In genomic region chr2:238835726-238836301, GRCh38 we compare ENCODE assay signal across 17 cellular contexts. TPM values are rescaled to one million over a fixed set of nuclear protein-coding genes. Genes with fewer than 3 reads are reported as not detected.
DNase-seq lines count a peak whose midpoint lies in the region; ATAC-seq, FAIRE-seq and TF ChIP-seq lines count a peak whose summit lies in the region.
"Had no signal": no experiment of that assay in that cellular context is flagged by ENCODE, and none has a peak within 500 bp of the region (broad histone marks: within the 10 kb centered on the region; RNA-seq: fewer than 3 reads in every experiment).

No MANE protein-coding gene starts in this region.

- H3K9me1 ChIP-seq in K562 (ENCODE audit: control insufficient read depth, insufficient read depth, low read length): no peaks in the 10 kb centered on the region

- ATAC-seq in K562 (no peak), HG03442 (IDR thresholded peaks at IDR 0.05; ENCODE audit: unreplicated experiment) (no peak), gastroesophageal sphincter (no peak)

- H3K9me3 ChIP-seq in K562 (replicated peaks; ENCODE audit: control insufficient read depth, insufficient read depth, low read depth, low read length) (no peaks in the 10 kb centered on the region), gastroesophageal sphincter (peaks cover 0 to 7% (median 0%) of the 10 kb centered on the region in 3 donors)
- H3K9me3 ChIP-seq: BLaER1, ovary, spleen had no signal

- POLR2A ChIA-PET in K562 (lab: Yijun Ruan, JAX): interaction anchor here (0.8 kb wide), 1 partner anchor 11 kb away, joined by 4 read pairs; no protein-coding TSS in a partner anchor

- H4K20me1 ChIP-seq in K562 (replicated peaks; ENCODE audit: control insufficient read depth, insufficient read depth, low read length): no peaks in the 10 kb centered on the region
- H4K20me1 ChIP-seq: BLaER1 had no signal

- H3K4me3 ChIP-seq in AG10803 (ENCODE audit: low read length) (no peak overlapping the region), HFF-Myc (replicated peaks; ENCODE audit: low read depth, low read length) (no peak overlapping the region), K562 (no peak overlapping the region), mesendoderm (ENCODE audit: low read length) (no peak overlapping the region), gastroesophageal sphincter (no peak overlapping the region)
- H3K4me3 ChIP-seq: BLaER1, ovary, spleen, stomach had no signal

- no peak overlapping the region for H2AFZ ChIP-seq in K562 (ENCODE audit: low read depth, low read length)

- H3K4me1 ChIP-seq in K562 (replicated peaks in 1 of 2; ENCODE audit: control insufficient read depth in 2 of 2, insufficient read depth in 2 of 2, low read length in 2 of 2) (no peaks in the 10 kb centered on the region), mesendoderm (ENCODE audit: control insufficient read depth, low read depth, low read length) (no peaks in the 10 kb centered on the region), gastroesophageal sphincter (no peaks in the 10 kb centered on the region)
- H3K4me1 ChIP-seq: BLaER1, spleen, stomach had no signal

- no peaks in the 10 kb centered on the region; a peak in 1 of 5 replicates for H3K27me3 ChIP-seq in K562 (ENCODE audit: control insufficient read depth in 2 of 2, insufficient read depth in 2 of 2, low read length in 2 of 2)
- H3K27me3 ChIP-seq in mesendoderm (ENCODE audit: insufficient read depth, low read length, poor library complexity): no peaks in the 10 kb centered on the region
- no peaks in the 10 kb centered on the region for H3K27me3 ChIP-seq in gastroesophageal sphincter
- H3K27me3 ChIP-seq: BLaER1, ovary had no signal

- H3K4me2 ChIP-seq in K562 (ENCODE audit: insufficient read depth, low read length): no peak overlapping the region
- no peak overlapping the region for H3K4me2 ChIP-seq in mesendoderm (ENCODE audit: low read length)
- H3K4me2 ChIP-seq: BLaER1 had no signal

- peak; percentile 29 for TF ChIP-seq CTCF in AG10803 (conservative IDR thresholded peaks at IDR 0.05; ENCODE audit: low read length)
- TF ChIP-seq CTCF in HFF-Myc (IDR thresholded peaks at IDR 0.05; ENCODE audit: low read depth, low read length, missing control alignments): peak; percentile 42
- TF ChIP-seq CTCF in K562 (IDR thresholded peaks at IDR 0.05 in 2 of 3, conservative IDR thresholded peaks at IDR 0.05 in 1 of 3; ENCODE audit: insufficient read depth in 2 of 3, low read depth in 1 of 3, low read length in 3 of 3): peak in 2 of 3 experiments; percentile 4 to 28; a peak in 1 of 6 replicates
- no peak for TF ChIP-seq CTCF in gastroesophageal sphincter (IDR thresholded peaks at IDR 0.05)

- no peaks in the 10 kb centered on the region for H3K79me1 ChIP-seq in mesendoderm (ENCODE audit: low read length)

- H3K9ac ChIP-seq in K562 (ENCODE audit: insufficient read depth in 1 of 2, low read depth in 2 of 2, low read length in 2 of 2) (no peak overlapping the region), mesendoderm (ENCODE audit: low read length) (no peak overlapping the region)
- H3K9ac ChIP-seq: BLaER1 had no signal

- in situ Hi-C loops in K562 (cut with MboI): no loop called here

- DNase-seq in AG10803 (ENCODE audit: low read depth) (no peak), HFF-Myc (ENCODE audit: extremely low read depth, low read depth) (no peak), K562 (ENCODE audit: extremely low read depth in 1 of 4, low spot score in 3 of 4) (no peak), mesendoderm (peak; percentile 17), NCI-H128 (lab: John Stamatoyannopoulos, UW; ENCODE audit: unreplicated experiment) (no peak), NCI-H2107 treated with DMSO at 0.1 percent for 48 hours (lab: John Stamatoyannopoulos, UW; ENCODE audit: unreplicated experiment) (no peak)
- DNase-seq: activated effector memory CD4-positive, alpha-beta T cell treated with anti-CD3 and anti-CD28 coated beads, Interleukin-2, amount 50 U/mL, for 16 hours; DMS79; NCI-H446 treated with DMSO at 0.1 percent for 48 hours; ovary; spleen; stomach had no signal

- H3K79me2 ChIP-seq in K562 (ENCODE audit: control insufficient read depth, insufficient read depth, low read length) (no peaks in the 10 kb centered on the region), mesendoderm (ENCODE audit: control insufficient read depth, insufficient read depth, low read length) (no peaks in the 10 kb centered on the region)

- H3K23ac ChIP-seq in mesendoderm (ENCODE audit: low read length): no peak overlapping the region

- H3K18ac ChIP-seq in mesendoderm (ENCODE audit: low read length): no peak overlapping the region

- TF ChIP-seq RAD21 in K562 (CRISPR knock-in tag; conservative IDR thresholded peaks at IDR 0.05 in 1 of 2, IDR thresholded peaks at IDR 0.05 in 1 of 2): no peak

- intact Hi-C loops in K562 (cut with micrococcal nuclease): no loop called here

- CTCF ChIA-PET in K562 (lab: Yijun Ruan, JAX; ENCODE audit: low intra/inter-chr PET ratio): no interaction called here

- no peak overlapping the region for H2BK15ac ChIP-seq in mesendoderm (replicated peaks; ENCODE audit: low read depth)

- H4K8ac ChIP-seq in mesendoderm (ENCODE audit: low read depth, low read length): no peak overlapping the region

- no peak overlapping the region for H3K4ac ChIP-seq in mesendoderm (ENCODE audit: low read depth, low read length)

- BruUV-seq in K562 (replicated peaks; lab: Mats Ljungman, UMichigan): no TSS peak

- H3K36me3 ChIP-seq in K562 (ENCODE audit: control insufficient read depth, insufficient read depth, low read length): no peaks in the 10 kb centered on the region
- no peaks in the 10 kb centered on the region for H3K36me3 ChIP-seq in mesendoderm (ENCODE audit: control insufficient read depth, insufficient read depth, low read length)
- no peaks in the 10 kb centered on the region for H3K36me3 ChIP-seq in gastroesophageal sphincter
- H3K36me3 ChIP-seq: BLaER1, ovary, spleen, stomach had no signal

- WGBS in K562 (ENCODE audit: insufficient coverage, low coverage, missing lambda C conversion rate): 4% methylated on average over 6 of the region's 7 CpGs
- WGBS in mesendoderm (ENCODE audit: extremely low coverage, insufficient coverage, low lambda C conversion rate): no CpG with 5 or more reads among the region's 7 CpGs
- WGBS in gastroesophageal sphincter (ENCODE audit: low coverage in 1 of 2), 2 donors: 71 to 93% methylated on average over 3 to 7 of the region's 7 CpGs

- TF ChIP-seq EP300 in K562 (IDR thresholded peaks at IDR 0.05; ENCODE audit: low read length) (no peak), gastroesophageal sphincter (IDR thresholded peaks at IDR 0.05) (no peak)

- no peak overlapping the region for H2AK5ac ChIP-seq in mesendoderm (ENCODE audit: low read length)

- no peak overlapping the region for H2BK5ac ChIP-seq in mesendoderm (ENCODE audit: low read length)

- no peak overlapping the region for H2BK120ac ChIP-seq in mesendoderm (ENCODE audit: low read depth, low read length)

- H3K56ac ChIP-seq in mesendoderm (ENCODE audit: low read length): no peak overlapping the region

- TF ChIP-seq POLR2A in K562 (conservative IDR thresholded peaks at IDR 0.05): no peak
- no peak for TF ChIP-seq POLR2A in gastroesophageal sphincter (IDR thresholded peaks at IDR 0.05)

- H3K27ac ChIP-seq in K562 (ENCODE audit: extremely low read depth, low read depth, low read length) (no peak overlapping the region), mesendoderm (ENCODE audit: low read depth, low read length) (no peak overlapping the region), gastroesophageal sphincter (no peak overlapping the region)
- H3K27ac ChIP-seq: BLaER1, ovary, spleen, stomach had no signal

- FAIRE-seq in K562 (lab: Jason Lieb, UNC): no peak
- FAIRE-seq: HTR-8/SVneo had no signal

- H4K5ac ChIP-seq in mesendoderm (ENCODE audit: low read length): no peak overlapping the region

RNA-seq across cellular contexts. Expression of gene TWIST2, which starts 12.1 kb away (rescaled TPM):
- total RNA-seq in K562 (2011; cell fraction: chromatin; rRNA removed; ENCODE audit: low replicate concordance): not detected in 2 replicates
- not detected in 2 replicates for total RNA-seq in K562 (2011; cell fraction: nucleolus; rRNA removed)
- total RNA-seq in K562 (2011; cell fraction: nucleoplasm; rRNA removed): not detected in 2 replicates
- total RNA-seq in K562 (2014; rRNA removed): not detected in 2 replicates
- total RNA-seq in K562 (2014; rRNA removed; fragmentation: Illumina TruSeq; extraction: Trizol): not detected in 2 replicates
- total RNA-seq in K562 (2015; rRNA removed; fragmentation: Illumina TruSeq; extraction: Trizol): not detected in 2 replicates
- total RNA-seq in K562 (2021): not detected in 2 replicates
- polyA plus RNA-seq in K562 (2011; rRNA removed): not detected in 2 replicates
- polyA plus RNA-seq in K562 (2011; cell fraction: cytosol; rRNA removed): not detected in 2 replicates
- polyA plus RNA-seq in K562 (2011; cell fraction: nucleus; rRNA removed): not detected in 2 replicates
- polyA plus RNA-seq in K562 (2012): not detected in 2 replicates
- not detected in 2 replicates for polyA plus RNA-seq in K562 (2014; fragmentation: Illumina TruSeq; extraction: Trizol)
- polyA plus RNA-seq in K562 (2014; fragmentation: Nextera tagmentation; extraction: Ambion mirVana): not detected
- polyA plus RNA-seq in K562 (2014; rRNA removed): not detected in 2 replicates
- polyA minus RNA-seq in K562 (2011; rRNA and poly(A)+ RNA removed): not detected in 2 replicates
- polyA minus RNA-seq in K562 (2011; cell fraction: cytosol; rRNA and poly(A)+ RNA removed): not detected in 2 replicates
- not detected in 2 replicates for polyA minus RNA-seq in K562 (2011; cell fraction: nucleus; rRNA and poly(A)+ RNA removed)
- polyA plus RNA-seq in mesendoderm (2013, experiment 1 of 2): 2.9 TPM
- 3.1 TPM for polyA plus RNA-seq in mesendoderm (2013, experiment 2 of 2)
- 10 to 100 TPM; 17.7 to 69.6 (median 45.2) TPM for total RNA-seq in gastroesophageal sphincter
- total RNA-seq: dermis microvascular lymphatic vessel endothelial cell had no signal

Comparison
In these comparisons a context has a peak if more than half of its experiments do, and no peak if none do; other contexts are left out.
1. CTCF ChIP-seq: peak in AG10803 (single experiment), HFF-Myc (single experiment) and K562 (2 of 3); none in gastroesophageal sphincter (0 of 4).
2. RNA of gene TWIST2, which starts 12.1 kb away (total RNA-seq): 17.7 to 69.6 TPM in gastroesophageal sphincter; not detected in K562; every median in the first group is over 10 times any median in the second.